20 cellular contexts compared by ENCODE assay signal in genomic region chr5:134965271-134965825, GRCh38. TPM values are rescaled to one million over a fixed set of nuclear protein-coding genes. Genes with fewer than 3 reads are reported as not detected.
A peak's percentile ranks its signal among the peaks of the same experiment; 100 is the strongest.
DNase-seq lines count a peak whose midpoint lies in the region; ATAC-seq and TF ChIP-seq lines count a peak whose summit lies in the region.
"Had no signal": no experiment of that assay in that cellular context is flagged by ENCODE, and none has a peak within 500 bp of the region (broad histone marks: within the 10 kb centered on the region; RNA-seq: fewer than 3 reads in every experiment).

No MANE protein-coding gene starts in this region.

- H3K27me3 Mint-ChIP-seq in activated naive CD4-positive, alpha-beta T cell treated with anti-CD3 and anti-CD28 coated beads, Interleukin-2, amount 10 ng/mL, durations not matched to agents 7 days and 5 days: no peaks in the 10 kb centered on the region
- H3K27me3 Mint-ChIP-seq in activated T-helper 17 cell treated with anti-CD3 and anti-CD28 coated beads, Interleukin-2, amount 50 U/mL, for 72 hours: no peaks in the 10 kb centered on the region
- H3K27me3 Mint-ChIP-seq in naive thymus-derived CD8-positive, alpha-beta T cell: no peaks in the 10 kb centered on the region
- H3K27me3 Mint-ChIP-seq: stimulated activated memory B cell treated with anti-CD40 and anti-IgM and Interleukin-4, amounts not matched to agents 10 μg/mL and 1 μg/mL and 100 μg/mL, for 72 hours had no signal

- H3K27me3 ChIP-seq in MM.1S (replicated peaks; ENCODE audit: insufficient read depth, low read length) (no peaks in the 10 kb centered on the region), sigmoid colon (no peaks in the 10 kb centered on the region)
- H3K27me3 ChIP-seq: body of pancreas, neural progenitor cell, testis, vagina had no signal

- no peaks in the 10 kb centered on the region for H3K79me2 ChIP-seq in MM.1S (ENCODE audit: low read length)

- no peak overlapping the region for H2AFZ ChIP-seq in MM.1S (ENCODE audit: low read length)
- H2AFZ ChIP-seq: neural progenitor cell had no signal

- H3K9me3 ChIP-seq in MM.1S (replicated peaks; ENCODE audit: insufficient read depth, low read length) (no peaks in the 10 kb centered on the region), sigmoid colon (no peaks in the 10 kb centered on the region)
- H3K9me3 ChIP-seq: body of pancreas, mucosa of descending colon, psoas muscle, testis, vagina had no signal

- CTCF ChIA-PET in activated naive CD4-positive, alpha-beta T cell treated with anti-CD3 and anti-CD28 coated beads, Interleukin-2, amount 10 ng/mL, durations not matched to agents 7 days and 5 days (lab: Charles Lee): interaction anchor here (1.0 to 1.3 kb wide), 2 partner anchors 48 to 112 kb away, joined by 3 to 6 read pairs; no protein-coding TSS in a partner anchor

- no peak for DNase-seq in activated naive CD4-positive, alpha-beta T cell treated with anti-CD3 and anti-CD28 coated beads, Interleukin-2, amount 10 ng/mL, durations not matched to agents 7 days and 5 days
- DNase-seq in activated naive CD4-positive, alpha-beta T cell treated with anti-CD3 and anti-CD28 coated beads, Interleukin-2, amount 50 U/mL, for 16 hours: no peak
- DNase-seq in MM.1S (peak; percentile 8), sigmoid colon (no peak), posterior cingulate gyrus (no peak)
- DNase-seq in naive thymus-derived CD8-positive, alpha-beta T cell: peak in 1 of 10 donors; percentile 1
- DNase-seq: body of pancreas, H9, mucosa of descending colon, MV-4-11, NCI-H1694 treated with DMSO at 0.1 percent for 48 hours, NCI-H69, psoas muscle, testis had no signal

- no peak overlapping the region for H3K27ac ChIP-seq in MM.1S (ENCODE audit: low read length)
- no peak overlapping the region for H3K27ac ChIP-seq in sigmoid colon
- H3K27ac ChIP-seq: body of pancreas, neural progenitor cell, psoas muscle, RWPE1, testis, vagina had no signal

- 95 to 96% methylated on average over 3 of the region's 3 CpGs for WGBS in sigmoid colon, 2 donors

- intact Hi-C loops in sigmoid colon (cut with DNase I): no loop called here
- intact Hi-C loops in posterior cingulate gyrus (cut with DNase I): no loop called here

- H3K9ac ChIP-seq in MM.1S (ENCODE audit: low read length): no peak overlapping the region
- H3K9ac ChIP-seq: neural progenitor cell had no signal

- peaks cover 36% of the 10 kb centered on the region for H3K4me1 Mint-ChIP-seq in activated naive CD4-positive, alpha-beta T cell treated with anti-CD3 and anti-CD28 coated beads, Interleukin-2, amount 10 ng/mL, durations not matched to agents 7 days and 5 days
- peaks cover 22% of the 10 kb centered on the region for H3K4me1 Mint-ChIP-seq in activated T-helper 17 cell treated with anti-CD3 and anti-CD28 coated beads, Interleukin-2, amount 50 U/mL, for 72 hours
- peaks cover 14 to 27% (median 26%) of the 10 kb centered on the region in 4 donors for H3K4me1 Mint-ChIP-seq in naive thymus-derived CD8-positive, alpha-beta T cell
- H3K4me1 Mint-ChIP-seq: CD14-positive monocyte; H9; stimulated activated memory B cell treated with anti-CD40 and anti-IgM and Interleukin-4, amounts not matched to agents 10 μg/mL and 1 μg/mL and 100 μg/mL, for 72 hours had no signal

- peak; percentile 74 for ATAC-seq in activated T-helper 17 cell treated with anti-CD3 and anti-CD28 coated beads, Interleukin-2, amount 50 U/mL, for 72 hours (replicated peaks)
- ATAC-seq in naive thymus-derived CD8-positive, alpha-beta T cell: no peak
- ATAC-seq: body of pancreas; mucosa of descending colon; psoas muscle; stimulated activated memory B cell treated with anti-CD40 and anti-IgM and Interleukin-4, amounts not matched to agents 10 μg/mL and 1 μg/mL and 100 μg/mL, for 72 hours had no signal

- H3K4me2 ChIP-seq in MM.1S (ENCODE audit: low read depth, low read length): no peak overlapping the region
- H3K4me2 ChIP-seq: neural progenitor cell had no signal

- POLR2A ChIA-PET in naive thymus-derived CD8-positive, alpha-beta T cell (lab: Charles Lee): interaction anchor here (2.0 kb wide), 1 partner anchor 60 kb away, joined by 6 read pairs; the partner anchor contains the start of gene PCBD2

- H3K9me3 Mint-ChIP-seq in activated naive CD4-positive, alpha-beta T cell treated with anti-CD3 and anti-CD28 coated beads, Interleukin-2, amount 10 ng/mL, durations not matched to agents 7 days and 5 days: no peaks in the 10 kb centered on the region
- no peaks in the 10 kb centered on the region for H3K9me3 Mint-ChIP-seq in activated T-helper 17 cell treated with anti-CD3 and anti-CD28 coated beads, Interleukin-2, amount 50 U/mL, for 72 hours
- no peaks in the 10 kb centered on the region for H3K9me3 Mint-ChIP-seq in naive thymus-derived CD8-positive, alpha-beta T cell
- H3K9me3 Mint-ChIP-seq: CD14-positive monocyte; H9; neural progenitor cell; stimulated activated memory B cell treated with anti-CD40 and anti-IgM and Interleukin-4, amounts not matched to agents 10 μg/mL and 1 μg/mL and 100 μg/mL, for 72 hours had no signal

- H3K4me3 ChIP-seq in MM.1S (ENCODE audit: low read length) (no peak overlapping the region), sigmoid colon (no peak overlapping the region)
- H3K4me3 ChIP-seq: body of pancreas, mucosa of descending colon, neural progenitor cell, psoas muscle, testis, vagina had no signal

- H3K36me3 Mint-ChIP-seq in activated naive CD4-positive, alpha-beta T cell treated with anti-CD3 and anti-CD28 coated beads, Interleukin-2, amount 10 ng/mL, durations not matched to agents 7 days and 5 days: peaks cover 33% of the 10 kb centered on the region
- H3K36me3 Mint-ChIP-seq in activated T-helper 17 cell treated with anti-CD3 and anti-CD28 coated beads, Interleukin-2, amount 50 U/mL, for 72 hours (ENCODE audit: low read depth): peaks cover 24% of the 10 kb centered on the region
- H3K36me3 Mint-ChIP-seq in naive thymus-derived CD8-positive, alpha-beta T cell: peaks cover 0 to 26% (median 14%) of the 10 kb centered on the region in 3 donors

- H3K9me2 ChIP-seq in MM.1S (replicated peaks; ENCODE audit: insufficient read depth, low read length): no peaks in the 10 kb centered on the region

- TF ChIP-seq EP300 in sigmoid colon (IDR thresholded peaks at IDR 0.05): no peak

- peak overlapping the region; percentile 86 for H3K27ac Mint-ChIP-seq in activated naive CD4-positive, alpha-beta T cell treated with anti-CD3 and anti-CD28 coated beads, Interleukin-2, amount 10 ng/mL, durations not matched to agents 7 days and 5 days
- peak overlapping the region; percentile 81 for H3K27ac Mint-ChIP-seq in activated T-helper 17 cell treated with anti-CD3 and anti-CD28 coated beads, Interleukin-2, amount 50 U/mL, for 72 hours
- H3K27ac Mint-ChIP-seq in naive thymus-derived CD8-positive, alpha-beta T cell: peak overlapping the region; percentile 32 to 95 (median 80)
- H3K27ac Mint-ChIP-seq: CD14-positive monocyte; neural progenitor cell; stimulated activated memory B cell treated with anti-CD40 and anti-IgM and Interleukin-4, amounts not matched to agents 10 μg/mL and 1 μg/mL and 100 μg/mL, for 72 hours had no signal

- no peak for TF ChIP-seq CTCF in MM.1S (IDR thresholded peaks at IDR 0.05; ENCODE audit: low read length)
- no peak for TF ChIP-seq CTCF in sigmoid colon (IDR thresholded peaks at IDR 0.05)

- no peak overlapping the region for H3K4me3 Mint-ChIP-seq in activated naive CD4-positive, alpha-beta T cell treated with anti-CD3 and anti-CD28 coated beads, Interleukin-2, amount 10 ng/mL, durations not matched to agents 7 days and 5 days
- H3K4me3 Mint-ChIP-seq in activated T-helper 17 cell treated with anti-CD3 and anti-CD28 coated beads, Interleukin-2, amount 50 U/mL, for 72 hours: peak overlapping the region; percentile 58
- H3K4me3 Mint-ChIP-seq in naive thymus-derived CD8-positive, alpha-beta T cell: peak overlapping the region in 4 of 10 donors; percentile 21 to 62 (median 38)
- H3K4me3 Mint-ChIP-seq: CD14-positive monocyte; H9; neural progenitor cell; stimulated activated memory B cell treated with anti-CD40 and anti-IgM and Interleukin-4, amounts not matched to agents 10 μg/mL and 1 μg/mL and 100 μg/mL, for 72 hours had no signal

- H3K36me3 ChIP-seq in MM.1S (replicated peaks; ENCODE audit: insufficient read depth, low read length): no peaks in the 10 kb centered on the region
- peaks cover 0 to 47% (median 0%) of the 10 kb centered on the region in 4 donors for H3K36me3 ChIP-seq in sigmoid colon
- H3K36me3 ChIP-seq: neural progenitor cell had no signal

- H3K4me1 ChIP-seq in MM.1S (ENCODE audit: low read length) (0 out of 2 replicates have a peak, but pooled peaks cover 7% of the 10 kb centered on the region), sigmoid colon (no peaks in the 10 kb centered on the region)
- H3K4me1 ChIP-seq: neural progenitor cell, psoas muscle, testis, vagina had no signal

- no peaks in the 10 kb centered on the region for H4K20me1 ChIP-seq in MM.1S (ENCODE audit: insufficient read depth, low read length)

- TF ChIP-seq POLR2A in sigmoid colon (IDR thresholded peaks at IDR 0.05): no peak

- no peaks in the 10 kb centered on the region for H3F3A ChIP-seq in MM.1S (ENCODE audit: insufficient read depth, low read length)

RNA-seq across cellular contexts. Expression of gene CATSPER3, which starts 2.4 kb away (rescaled TPM):
- total RNA-seq in activated T-helper 17 cell treated with anti-CD3 and anti-CD28 coated beads, Interleukin-2, amount 50 U/mL, for 72 hours: under 1 TPM; 0.50 to 0.82 TPM
- under 1 TPM; 0.78 to 0.80 TPM for total RNA-seq in naive thymus-derived CD8-positive, alpha-beta T cell
- polyA plus RNA-seq in naive thymus-derived CD8-positive, alpha-beta T cell: under 1 TPM in 1 of 3 donors, not detected in 2; 0.67 TPM
- total RNA-seq in sigmoid colon: 1 to 10 TPM in 1 of 4 donors, not detected in 3; 1.4 TPM
- 1 to 10 TPM in 1 of 3 donors, under 1 TPM in 1, not detected in 1; 0.57 to 1.2 TPM for polyA plus RNA-seq in sigmoid colon
- total RNA-seq: vagina had no signal
